12 cellular contexts compared by ENCODE assay signal in genomic region chr6:35486005-35486925, GRCh38. TPM values are rescaled to one million over a fixed set of nuclear protein-coding genes. Genes with fewer than 3 reads are reported as not detected.
DNase-seq lines count a peak whose midpoint lies in the region; ATAC-seq, FAIRE-seq and TF ChIP-seq lines count a peak whose summit lies in the region.
"Had no signal": no experiment of that assay in that cellular context is flagged by ENCODE, and none has a peak within 500 bp of the region (broad histone marks: within the 10 kb centered on the region; RNA-seq: fewer than 3 reads in every experiment).

No MANE protein-coding gene starts in this region.

- FAIRE-seq in D721Med (lab: Jason Lieb, UNC), result no peak

- peak overlapping the region; percentile 93 for H2BK120ac ChIP-seq in trophoblast cell (ENCODE audit: insufficient read depth, low read length, poor library complexity)

- peak overlapping the region; percentile 98 for H2BK5ac ChIP-seq in trophoblast cell (ENCODE audit: low read depth, low read length, poor library complexity)

- peak overlapping the region; percentile 53 for H3K4me2 ChIP-seq in trophoblast cell (ENCODE audit: low read length)
- H3K4me2 ChIP-seq: KMS-11 had no signal

- H3K4me1 ChIP-seq in trophoblast cell (ENCODE audit: control insufficient read depth in 1 of 2, insufficient read depth in 2 of 2, low read length in 2 of 2), result peaks cover 52 to 59% of the 10 kb centered on the region in 2 experiments

- H3K79me2 ChIP-seq in trophoblast cell (ENCODE audit: control insufficient read depth, insufficient read depth, low read length, poor library complexity), result peaks cover 46% of the 10 kb centered on the region

- TF ChIP-seq CTCF in VCaP (conservative IDR thresholded peaks at IDR 0.05) (no peak), D721Med (IDR thresholded peaks at IDR 0.05; ENCODE audit: insufficient read depth, missing control alignments) (no peak)

- ATAC-seq in left ventricle myocardium superior (peak; percentile 34), GM19452 (IDR thresholded peaks at IDR 0.05; ENCODE audit: unreplicated experiment) (no peak)
- ATAC-seq: stimulated activated memory B cell treated with anti-CD40 and anti-IgM and Interleukin-4, amounts not matched to agents 10 μg/mL and 1 μg/mL and 100 μg/mL, for 72 hours had no signal

- peak overlapping the region; percentile 58 for H2AFZ ChIP-seq in trophoblast cell (ENCODE audit: insufficient read depth, low read length, poor library complexity)

- peak overlapping the region; percentile 81 for H3K9ac ChIP-seq in trophoblast cell (ENCODE audit: low read length)
- H3K9ac ChIP-seq: KMS-11 had no signal

- H3K14ac ChIP-seq in trophoblast cell (ENCODE audit: low read length), result peak overlapping the region; percentile 97

- H2AK5ac ChIP-seq in trophoblast cell (ENCODE audit: low read length), result peak overlapping the region; percentile 98

- no peak overlapping the region for H3K4me3 ChIP-seq in trophoblast cell (ENCODE audit: low read depth, low read length)

- peak overlapping the region; percentile 98 for H4K91ac ChIP-seq in trophoblast cell (ENCODE audit: low read depth, low read length)

- H4K12ac ChIP-seq in trophoblast cell (ENCODE audit: low read depth, low read length), result peak overlapping the region; percentile 80

- H3K23ac ChIP-seq in trophoblast cell (ENCODE audit: low read length), result peak overlapping the region; percentile 44

- peak overlapping the region; percentile 92 for H3K18ac ChIP-seq in trophoblast cell (ENCODE audit: low read length)

- peak; percentile 65 for DNase-seq in DMS153 treated with DMSO at 0.1 percent for 48 hours (lab: John Stamatoyannopoulos, UW; ENCODE audit: unreplicated experiment)
- DNase-seq in left ventricle myocardium superior, result peak; percentile 76
- peak; percentile 96 to 97 for DNase-seq in trophoblast cell
- DNase-seq in D721Med (ENCODE audit: insufficient read length, low spot score), result no peak
- DNase-seq in NCI-H2029 (lab: John Stamatoyannopoulos, UW), result no peak
- no peak for DNase-seq in activated effector memory CD4-positive, alpha-beta T cell treated with anti-CD3 and anti-CD28 coated beads, Interleukin-2, amount 50 U/mL, for 16 hours
- DNase-seq: C1 segment of cervical spinal cord, naive B cell had no signal

- peak overlapping the region; percentile 82 for H3K4ac ChIP-seq in trophoblast cell (ENCODE audit: low read depth, low read length)

- peak overlapping the region; percentile 88 for H3K27ac ChIP-seq in VCaP
- H3K27ac ChIP-seq in trophoblast cell (ENCODE audit: low read depth, low read length), result peak overlapping the region; percentile 100
- H3K27ac ChIP-seq: KMS-11 had no signal

- intact Hi-C loops in left ventricle myocardium superior (cut with micrococcal nuclease), result no loop called here

- H3K27me3 ChIP-seq in trophoblast cell (ENCODE audit: insufficient read depth, low read length), result no peaks in the 10 kb centered on the region

- H3K79me1 ChIP-seq in trophoblast cell (ENCODE audit: low read length), result peaks cover 57% of the 10 kb centered on the region

- H2BK12ac ChIP-seq in trophoblast cell (ENCODE audit: low read length), result peak overlapping the region; percentile 63

- WGBS in trophoblast cell (ENCODE audit: extremely low coverage, insufficient coverage, insufficient read length), result no CpG with 5 or more reads among the region's 61 CpGs

- peak overlapping the region; percentile 80 for H4K8ac ChIP-seq in trophoblast cell (ENCODE audit: low read depth, low read length)

- H3K36me3 ChIP-seq in trophoblast cell (ENCODE audit: control insufficient read depth in 1 of 2, insufficient read depth in 2 of 2, low read length in 2 of 2), result peaks cover 33 to 38% of the 10 kb centered on the region in 2 experiments

- H3K9me3 ChIP-seq in trophoblast cell (ENCODE audit: insufficient read depth, low read depth, low read length), result no peaks in the 10 kb centered on the region

RNA-seq across cellular contexts. Expression of gene TEAD3, which starts 10.6 kb away (rescaled TPM):
- 30.4 TPM for total RNA-seq in left ventricle myocardium superior
- 196 and 208 TPM in 2 replicates for polyA plus RNA-seq in trophoblast cell (2013)

RNA-seq across cellular contexts. Expression of gene RPL10A, which starts 18.1 kb away (rescaled TPM):
- 560 TPM for total RNA-seq in left ventricle myocardium superior
- 1,387 and 1,493 TPM in 2 replicates for polyA plus RNA-seq in trophoblast cell (2013)

RNA-seq across cellular contexts. Expression of gene TULP1, which starts 26.4 kb away (rescaled TPM):
- not detected for total RNA-seq in left ventricle myocardium superior
- 0.82 and 1.4 TPM in 2 replicates for polyA plus RNA-seq in trophoblast cell (2013)

RNA-seq across cellular contexts. Expression of gene FANCE, which starts 34.1 kb away (rescaled TPM):
- total RNA-seq in left ventricle myocardium superior, result 3.8 TPM
- polyA plus RNA-seq in trophoblast cell (2013), result 11.4 and 11.5 TPM in 2 replicates

Comparison
In these comparisons a context has a peak if more than half of its experiments do, and no peak if none do; other contexts are left out.
1. DNase-seq: peak in DMS153 treated with DMSO at 0.1 percent for 48 hours (single experiment), left ventricle myocardium superior (single experiment) and trophoblast cell (2 of 2); none in D721Med (single experiment), NCI-H2029 (single experiment) and activated effector memory CD4-positive, alpha-beta T cell treated with anti-CD3 and anti-CD28 coated beads, Interleukin-2, amount 50 U/mL, for 16 hours (single experiment).